ENCODE assay signal across 8 cellular contexts in the genomic region with DNA sequence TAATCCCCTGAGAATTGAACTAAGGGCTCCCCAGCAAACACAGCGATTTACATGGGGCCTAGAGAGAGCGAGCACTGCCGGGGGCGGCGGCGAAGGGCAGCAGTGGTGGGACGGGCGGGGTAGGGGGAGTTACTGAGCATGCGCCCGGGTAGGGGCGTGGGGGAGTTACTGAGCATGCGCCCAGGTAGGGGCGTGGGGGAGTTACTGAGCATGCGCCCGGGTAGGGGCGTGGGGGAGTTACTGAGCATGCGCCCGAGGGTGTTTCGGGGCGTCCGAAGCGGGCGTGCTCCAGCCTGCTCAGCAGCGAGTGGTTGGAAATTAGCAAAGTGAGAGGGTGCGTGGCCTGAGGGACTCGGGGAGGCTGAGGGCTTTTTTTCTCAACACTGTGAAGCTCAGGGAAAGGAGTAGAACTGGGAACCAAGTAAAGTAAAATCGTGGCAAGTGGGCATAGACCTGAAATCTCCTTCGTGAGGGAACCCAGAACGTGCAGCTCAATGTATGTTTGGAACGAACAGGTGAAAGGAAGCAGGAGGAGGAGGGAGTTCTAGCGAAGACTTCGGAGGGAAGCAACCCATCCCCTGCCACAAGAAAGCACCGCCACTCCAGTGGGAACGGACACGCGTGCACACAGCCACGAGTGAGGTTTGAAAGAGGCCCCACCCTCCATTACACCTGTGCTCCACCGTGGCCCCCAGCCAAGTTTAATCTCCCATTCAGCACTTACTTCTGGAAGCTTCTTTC. TPM values are rescaled to one million over a fixed set of nuclear protein-coding genes. Genes with fewer than 3 reads are reported as not detected.
DNase-seq lines count a peak whose midpoint lies in the region; ATAC-seq and TF ChIP-seq lines count a peak whose summit lies in the region.

No MANE protein-coding gene starts in this region.

- 2 to 13% (median 3%) methylated on average over 27 to 38 of the region's 38 CpGs for WGBS in spleen, 5 donors

- TF ChIP-seq POLR2A in spleen (IDR thresholded peaks at IDR 0.05): no peak

- ATAC-seq in GM18868 (IDR thresholded peaks at IDR 0.05; ENCODE audit: unreplicated experiment): peak; percentile 88
- peak; percentile 88 for ATAC-seq in HG03103 (IDR thresholded peaks at IDR 0.05; ENCODE audit: low read depth, unreplicated experiment)

- no peaks in the 10 kb centered on the region for H3K79me2 ChIP-seq in ACC112 (ENCODE audit: control insufficient read depth, insufficient read depth, low read length, unreplicated experiment)

- no peaks in the 10 kb centered on the region for H3K9me3 ChIP-seq in spleen

- TF ChIP-seq CTCF in WI38 (IDR thresholded peaks at IDR 0.05; ENCODE audit: low read depth, low read length) (no peak), cardiac fibroblast (IDR thresholded peaks at IDR 0.05; ENCODE audit: low read depth, low read length) (no peak), spleen (IDR thresholded peaks at IDR 0.05 in 8 of 11, conservative IDR thresholded peaks at IDR 0.05 in 3 of 11) (peak in 1 of 11 experiments; percentile 18)

- H3K27me3 ChIP-seq in ACC112 (ENCODE audit: insufficient read depth, low read length) (no peaks in the 10 kb centered on the region), spleen (replicated peaks in 1 of 7) (no peaks in the 10 kb centered on the region)

- DNase-seq in NCI-H2171 (lab: John Stamatoyannopoulos, UW) (peak; percentile 90), cardiac fibroblast (ENCODE audit: low read depth in 2 of 2) (peak; percentile 58 to 83), inferior parietal cortex (ENCODE audit: extremely low spot score) (peak; percentile 83), spleen (peak; percentile 94)

- H3K4me3 ChIP-seq in ACC112 (ENCODE audit: low read depth, low read length): peak overlapping the region; percentile 87
- H3K4me3 ChIP-seq in WI38 (ENCODE audit: low read depth, low read length): peak overlapping the region; percentile 64
- H3K4me3 ChIP-seq in cardiac fibroblast (replicated peaks in 1 of 2; ENCODE audit: low read depth in 2 of 2, low read length in 2 of 2): peak overlapping the region; percentile 37 to 46
- peak overlapping the region; percentile 48 to 84 (median 58) for H3K4me3 ChIP-seq in spleen

- H3K36me3 ChIP-seq in ACC112 (ENCODE audit: insufficient read depth, low read length) (no peaks in the 10 kb centered on the region), spleen (peaks cover 0 to 21% (median 11%) of the 10 kb centered on the region in 6 donors)

- intact Hi-C loops in spleen (cut with DNase I; ENCODE audit: low total_unique reads): no loop called here

- H2AFZ ChIP-seq in ACC112 (ENCODE audit: low read length, unreplicated experiment): peak overlapping the region; percentile 99

- H3K27ac ChIP-seq in ACC112 (ENCODE audit: low read depth, low read length) (no peak overlapping the region), spleen (peak overlapping the region; percentile 55 to 93 (median 86))

- H3K4me1 ChIP-seq in ACC112 (ENCODE audit: control insufficient read depth, insufficient read depth, low read length, unreplicated experiment) (peaks cover 5% of the 10 kb centered on the region), spleen (peaks cover 16 to 47% (median 33%) of the 10 kb centered on the region in 6 donors)

RNA-seq across cellular contexts. Expression of a gene that starts 34.3 kb away (rescaled TPM):
- 10 to 100 TPM in 4 of 7 donors, 1 to 10 TPM in 3; 8.3 to 15.7 (median 13.0) TPM for total RNA-seq in spleen
- polyA plus RNA-seq in spleen: 1 to 10 TPM; 4.6 to 5.4 (median 4.9) TPM
